ENCODE assay signal across 8 cellular contexts in the genomic region with DNA sequence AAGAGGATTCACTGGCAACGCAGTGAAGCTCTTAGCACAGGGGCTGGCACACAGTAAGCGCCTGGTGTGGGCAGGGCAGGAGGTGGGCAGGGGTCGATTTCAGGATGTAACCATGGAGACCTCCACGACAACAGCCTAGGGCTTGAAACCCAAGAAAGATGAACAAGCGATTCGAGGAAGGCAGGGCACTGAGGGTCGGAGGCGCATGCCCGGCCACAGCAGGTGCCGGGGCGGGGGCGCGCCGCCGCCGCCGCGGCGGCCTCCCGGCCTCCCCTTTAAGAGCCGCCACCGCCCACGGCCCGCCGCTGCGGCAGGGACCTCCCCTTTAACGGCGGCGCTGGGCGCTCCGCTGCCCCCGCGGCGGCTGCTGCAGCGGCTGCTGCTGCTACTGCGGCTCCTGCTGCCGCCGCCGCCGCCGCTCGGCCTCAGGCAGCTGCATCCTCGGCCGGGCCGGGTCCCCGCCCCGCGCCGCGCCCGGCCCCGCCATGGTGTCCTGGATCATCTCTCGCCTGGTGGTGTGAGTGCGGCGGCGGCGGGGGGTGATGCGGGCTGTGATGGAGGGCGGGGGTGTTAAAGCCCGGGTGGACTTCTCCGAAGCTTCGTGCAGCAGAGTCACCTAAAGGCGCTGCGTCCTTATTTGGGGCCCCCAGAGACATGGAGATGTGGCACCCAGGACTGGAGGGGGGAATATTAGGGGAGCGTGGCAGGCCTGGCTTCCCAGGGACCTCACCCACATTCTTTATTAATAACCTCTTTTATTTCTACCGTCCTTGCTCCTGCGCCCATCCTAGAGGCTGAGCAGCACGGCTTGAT. TPM values are rescaled to one million over a fixed set of nuclear protein-coding genes. Genes with fewer than 3 reads are reported as not detected.
DNase-seq lines count a peak whose midpoint lies in the region; TF ChIP-seq lines count a peak whose summit lies in the region.

A gene with protein sequence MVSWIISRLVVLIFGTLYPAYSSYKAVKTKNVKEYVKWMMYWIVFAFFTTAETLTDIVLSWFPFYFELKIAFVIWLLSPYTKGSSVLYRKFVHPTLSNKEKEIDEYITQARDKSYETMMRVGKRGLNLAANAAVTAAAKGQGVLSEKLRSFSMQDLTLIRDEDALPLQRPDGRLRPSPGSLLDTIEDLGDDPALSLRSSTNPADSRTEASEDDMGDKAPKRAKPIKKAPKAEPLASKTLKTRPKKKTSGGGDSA (plus strand): TSS at position 334 of the 813 bp plus-strand sequence. CDS start 152 bp downstream, at position 486.

- H3K27me3 ChIP-seq in GM23248 (replicated peaks; ENCODE audit: insufficient read depth) (no peaks in the 10 kb centered on the region), layer of hippocampus (ENCODE audit: control insufficient read depth, insufficient read depth, low read length) (no peaks in the 10 kb centered on the region)

- no peaks in the 10 kb centered on the region for H3K9me3 ChIP-seq in GM23248 (ENCODE audit: low read depth)

- peak within 1 kb of the TSS; percentile 74 for H3K9ac ChIP-seq in GM23248

- no peak within 1 kb of the TSS for H3K27ac ChIP-seq in GM23248
- H3K27ac ChIP-seq in layer of hippocampus (ENCODE audit: low read depth, low read length): peak within 1 kb of the TSS; percentile 57

- in situ Hi-C loops in GM23248 (cut with MboI): no loop called here

- H2AFZ ChIP-seq in GM23248: peak within 1 kb of the TSS; percentile 90

- H4K20me1 ChIP-seq in GM23248 (ENCODE audit: insufficient read depth): no peaks in the 10 kb centered on the region

- WGBS in GM23248 (ENCODE audit: low coverage in 1 of 2, low lambda C conversion rate in 2 of 2, missing lambda C conversion rate in 2 of 2), 2 experiments: 2% methylated on average over 23 to 50 of the region's 68 CpGs

- H3K9me2 ChIP-seq in GM23248 (ENCODE audit: insufficient read depth): no peaks in the 10 kb centered on the region

- H3K4me2 ChIP-seq in GM23248 (ENCODE audit: unreplicated experiment): peak within 1 kb of the TSS; percentile 77

- H3K36me3 ChIP-seq in GM23248 (ENCODE audit: low read depth): peaks cover 15% of the 10 kb centered on the region

- peaks cover 6% of the 10 kb centered on the region for H3K4me1 ChIP-seq in GM23248 (ENCODE audit: insufficient read depth)

- H3K4me3 ChIP-seq in GM23248 (peak within 1 kb of the TSS; percentile 76), choroid plexus epithelial cell (ENCODE audit: low read depth, low read length) (peak within 1 kb of the TSS; percentile 56)

- no peaks in the 10 kb centered on the region for H3K79me2 ChIP-seq in GM23248 (ENCODE audit: insufficient read depth)

- H3F3A ChIP-seq in GM23248 (ENCODE audit: insufficient read depth): peaks cover 11% of the 10 kb centered on the region

- no peak for TF ChIP-seq CTCF in choroid plexus epithelial cell (conservative IDR thresholded peaks at IDR 0.05; ENCODE audit: low read depth, low read length)

- peak; percentile 13 for DNase-seq in DMS79 (lab: John Stamatoyannopoulos, UW)
- peak; percentile 83 for DNase-seq in GM23248
- DNase-seq in NCI-H1048 (lab: John Stamatoyannopoulos, UW): peak; percentile 36
- peak; percentile 63 for DNase-seq in activated CD4-positive, CD25-positive, alpha-beta regulatory T cell treated with anti-CD3 and anti-CD28 coated beads, Interleukin-2, amount 50 U/mL, for 72 hours
- peak; percentile 48 for DNase-seq in choroid plexus epithelial cell (ENCODE audit: low read depth)
- DNase-seq in stimulated activated CD4-positive, alpha-beta T cell treated with anti-CD3 and anti-CD28 coated beads, Interleukin-4, amount 100 ng/mL, for 24 hours: peak; percentile 69
- no peak for DNase-seq in AML-193 (lab: John Stamatoyannopoulos, UW)

RNA-seq across cellular contexts. Expression of the gene that starts here (rescaled TPM):
- total RNA-seq in GM23248 (2014; rRNA removed; shearing (Covaris generic)): 4.4 and 5.0 TPM in 2 replicates
- 8.6 and 9.4 TPM in 2 replicates for polyA plus RNA-seq in GM23248 (2016; fragmentation: Nextera tagmentation; extraction: Ambion mirVana)

Comparison
In these comparisons a context has a peak if more than half of its experiments do, and no peak if none do; other contexts are left out.
1. DNase-seq: peak in DMS79 (single experiment), GM23248 (single experiment), NCI-H1048 (single experiment), activated CD4-positive, CD25-positive, alpha-beta regulatory T cell treated with anti-CD3 and anti-CD28 coated beads, Interleukin-2, amount 50 U/mL, for 72 hours (single experiment), choroid plexus epithelial cell (single experiment) and stimulated activated CD4-positive, alpha-beta T cell treated with anti-CD3 and anti-CD28 coated beads, Interleukin-4, amount 100 ng/mL, for 24 hours (single experiment); none in AML-193 (0 of 2).